ENCODE assay signal across 9 cellular contexts in genomic region chr1:200907611-200908097, GRCh38.
A peak's percentile ranks its signal among the peaks of the same experiment; 100 is the strongest.
DNase-seq lines count a peak whose midpoint lies in the region; ATAC-seq lines count a peak whose summit lies in the region.
"Had no signal": no experiment of that assay in that cellular context is flagged by ENCODE, and none has a peak within 500 bp of the region (broad histone marks: within the 10 kb centered on the region; RNA-seq: fewer than 3 reads in every experiment).

No MANE protein-coding gene starts in this region.

- DNase-seq in iris pigment epithelial cell (ENCODE audit: low read depth) = peak; percentile 45
- no peak for DNase-seq in KG1 (lab: John Stamatoyannopoulos, UW)
- no peak for DNase-seq in RKO (ENCODE audit: low spot score)
- no peak for DNase-seq in stimulated activated naive CD4-positive, alpha-beta T cell treated with Interleukin-2 at 50 U/mL for 16 hours (lab: John Stamatoyannopoulos, UW)
- DNase-seq in activated naive CD4-positive, alpha-beta T cell treated with anti-CD3 and anti-CD28 coated beads, Interleukin-2, amount 50 U/mL, for 16 hours = no peak

- ATAC-seq in GM18498 (IDR thresholded peaks at IDR 0.05; ENCODE audit: unreplicated experiment) = peak; percentile 59
- ATAC-seq in GM21619 (IDR thresholded peaks at IDR 0.05; ENCODE audit: unreplicated experiment) = peak; percentile 57
- peak; percentile 44 for ATAC-seq in HG03571 (IDR thresholded peaks at IDR 0.05; ENCODE audit: unreplicated experiment)
- ATAC-seq: heart left ventricle had no signal
